ENCODE assay signal across 1 cellular context in the genomic region with DNA sequence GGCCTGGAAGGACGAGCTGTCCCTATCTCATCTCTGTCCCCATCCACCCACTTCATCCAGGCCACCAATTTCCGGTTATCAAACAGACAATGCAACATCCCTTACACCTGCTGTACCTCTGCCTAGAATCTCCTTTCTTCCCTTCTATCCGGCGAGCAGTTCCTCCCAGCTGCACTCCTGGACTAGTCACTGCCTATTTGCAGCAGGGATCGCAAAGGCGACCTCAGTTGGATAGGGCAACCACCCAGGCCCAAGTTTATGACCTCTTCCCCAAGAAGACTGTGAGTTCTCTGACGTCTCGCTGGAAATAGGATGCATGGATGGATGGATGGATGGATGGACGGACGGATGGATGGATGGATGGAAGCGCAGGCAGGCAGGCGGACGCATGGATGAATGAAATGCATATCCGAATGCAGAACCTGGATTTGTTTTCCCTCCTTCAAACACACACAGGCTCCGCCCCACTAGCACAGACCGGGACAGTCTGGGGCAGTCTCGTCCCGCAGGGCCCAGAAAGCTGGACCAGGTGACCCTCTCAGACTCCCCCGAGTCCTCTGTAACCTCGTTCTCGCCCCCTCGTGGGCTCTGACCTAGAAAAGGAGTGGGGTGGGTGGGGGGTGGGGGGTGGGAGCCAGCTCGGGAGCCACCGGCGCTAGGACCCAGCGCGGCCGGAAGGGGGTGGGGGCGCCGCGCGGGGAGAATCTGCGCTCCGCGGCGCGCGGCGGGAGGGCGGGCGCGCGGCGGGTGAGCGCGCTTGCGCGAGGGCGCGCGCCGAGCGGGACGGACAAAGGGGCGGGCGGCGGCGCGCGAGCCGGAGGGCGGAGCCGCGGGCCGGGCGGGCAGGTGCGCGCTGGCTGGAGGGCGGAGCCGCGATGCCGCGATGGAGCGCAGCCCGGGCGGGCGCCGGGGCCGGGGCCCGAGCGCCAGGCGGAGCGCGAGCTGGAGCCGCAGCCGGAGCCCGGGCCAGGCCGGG.
TF ChIP-seq lines count a peak whose summit lies in the region.

A gene (plus strand): TSS at position 875 of the 976 bp plus-strand sequence. CDS start 24,867 bp downstream, outside the sequence.

TF ChIP-seq in SK-N-SH, 30 proteins besides CTCF, POLR2A, EP300 and RAD21 (continued from another document):
- TF ChIP-seq SIN3A (IDR thresholded peaks at IDR 0.05; ENCODE audit: borderline replicate concordance, low read depth, low read length) (0 out of 2 replicates have a peak, but pooled peaks have one; percentile 42), MXI1 (IDR thresholded peaks at IDR 0.05; ENCODE audit: low read depth, low read length) (peak; percentile 79; the same call in 1 of the 2 replicates)
TF ChIP-seq in SK-N-SH: peak in this region for 8.
